8 cellular contexts compared by ENCODE assay signal in the genomic region with DNA sequence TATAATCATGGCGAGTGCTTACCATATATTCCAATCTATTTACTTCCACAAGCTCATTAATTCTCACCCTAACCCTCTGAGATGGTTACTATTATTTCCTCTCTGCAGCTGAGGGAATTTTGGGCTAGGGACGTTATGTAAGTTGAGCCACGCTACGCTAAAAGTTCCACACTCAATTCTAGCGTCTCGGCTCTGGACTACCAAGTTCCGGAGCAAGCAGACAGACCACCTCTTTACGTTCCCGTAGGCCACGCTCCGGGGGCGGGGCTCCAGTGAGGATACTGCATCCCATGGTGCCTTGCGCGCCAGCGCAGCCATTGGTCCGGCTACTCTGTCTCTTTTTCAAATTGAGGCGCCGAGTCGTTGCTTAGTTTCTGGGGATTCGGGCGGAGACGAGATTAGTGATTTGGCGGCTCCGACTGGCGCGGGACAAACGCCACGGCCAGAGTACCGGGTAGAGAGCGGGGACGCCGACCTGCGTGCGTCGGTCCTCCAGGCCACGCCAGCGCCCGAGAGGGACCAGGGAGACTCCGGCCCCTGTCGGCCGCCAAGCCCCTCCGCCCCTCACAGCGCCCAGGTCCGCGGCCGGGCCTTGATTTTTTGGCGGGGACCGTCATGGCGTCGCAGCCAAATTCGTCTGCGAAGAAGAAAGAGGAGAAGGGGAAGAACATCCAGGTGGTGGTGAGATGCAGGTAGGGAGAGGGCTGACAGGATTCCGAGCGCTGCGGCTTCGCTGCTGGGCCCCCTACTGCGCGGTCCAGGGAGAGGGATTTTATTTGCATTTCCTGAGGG. TPM values are rescaled to one million over a fixed set of nuclear protein-coding genes. Genes with fewer than 3 reads are reported as not detected.
DNase-seq lines count a peak whose midpoint lies in the region; ATAC-seq, FAIRE-seq and TF ChIP-seq lines count a peak whose summit lies in the region.

A gene (plus strand): TSS at position 370 of the 792 bp plus-strand sequence. CDS start 246 bp downstream, at position 616.

- TF ChIP-seq CTCF in Calu3 (IDR thresholded peaks at IDR 0.05; ENCODE audit: unreplicated experiment) (no peak), OCI-LY3 (IDR thresholded peaks at IDR 0.05; ENCODE audit: low read depth, low read length) (no peak), endothelial cell of umbilical vein (IDR thresholded peaks at IDR 0.05; ENCODE audit: extremely low read depth in 1 of 2, insufficient read depth in 1 of 2, low read depth in 1 of 2, low read length in 2 of 2) (no peak)

- DNase-seq in Calu3 (peak; percentile 94), HuH-7 (ENCODE audit: low spot score) (peak; percentile 81), endothelial cell of umbilical vein (ENCODE audit: low read depth, low spot score) (peak; percentile 98), midbrain (lab: John Stamatoyannopoulos, UW) (peak; percentile 97)
- peak; percentile 97 for DNase-seq in activated CD8-positive, alpha-beta memory T cell treated with anti-CD3 and anti-CD28 coated beads, Interleukin-2, amount 50 U/mL, for 48 hours
- peak; percentile 91 to 94 for DNase-seq in stimulated activated CD8-positive, alpha-beta memory T cell treated with anti-CD3 and anti-CD28 coated beads, Interleukin-2, amount 100 ng/mL, for 1 hour (ENCODE audit: low read depth in 2 of 2)

- peak within 1 kb of the TSS; percentile 97 for H3K4me3 Mint-ChIP-seq in Calu3 (ENCODE audit: low read depth, unreplicated experiment)

- peak within 1 kb of the TSS; percentile 97 for H3K4me3 ChIP-seq in OCI-LY3 (ENCODE audit: low read length)
- H3K4me3 ChIP-seq in endothelial cell of umbilical vein (replicated peaks in 1 of 3; ENCODE audit: insufficient read depth in 1 of 3, low read depth in 1 of 3, low read length in 3 of 3) = peak within 1 kb of the TSS; percentile 75 to 95 (median 93)

- H3K27ac Mint-ChIP-seq in Calu3 (ENCODE audit: unreplicated experiment) = peak within 1 kb of the TSS; percentile 100

- H4K20me1 ChIP-seq in OCI-LY3 (ENCODE audit: insufficient read depth, low read length) (peaks cover 31% of the 10 kb centered on the region), endothelial cell of umbilical vein (replicated peaks; ENCODE audit: control insufficient read depth, extremely low read depth, insufficient read depth, low read length) (no peaks in the 10 kb centered on the region)

- peaks cover 51% of the 10 kb centered on the region for H3K79me2 ChIP-seq in OCI-LY3 (ENCODE audit: low read length)
- H3K79me2 ChIP-seq in endothelial cell of umbilical vein (ENCODE audit: control insufficient read depth, insufficient read depth, low read length) = peaks cover 50% of the 10 kb centered on the region

- no peaks in the 10 kb centered on the region for H3K9me3 ChIP-seq in OCI-LY3 (ENCODE audit: insufficient read depth, low read length)
- H3K9me3 ChIP-seq in endothelial cell of umbilical vein (replicated peaks; ENCODE audit: control insufficient read depth, insufficient read depth, low read length) = no peaks in the 10 kb centered on the region

- BruUV-seq in Calu3 (replicated peaks; lab: Mats Ljungman, UMichigan) = no TSS peak
- BruUV-seq in endothelial cell of umbilical vein (replicated peaks; lab: Mats Ljungman, UMichigan) = TSS peak; percentile 34

- H2AFZ ChIP-seq in OCI-LY3 (ENCODE audit: low read depth, low read length) (peak within 1 kb of the TSS; percentile 63), endothelial cell of umbilical vein (ENCODE audit: low read depth, low read length) (peak within 1 kb of the TSS; percentile 62)

- peak; percentile 96 for FAIRE-seq in endothelial cell of umbilical vein (lab: Jason Lieb, UNC)

- peak; percentile 71 for ATAC-seq in GM21447 (IDR thresholded peaks at IDR 0.05; ENCODE audit: unreplicated experiment)

- peaks cover 54% of the 10 kb centered on the region for H3K36me3 Mint-ChIP-seq in Calu3 (ENCODE audit: insufficient read depth, unreplicated experiment)

- peak within 1 kb of the TSS; percentile 94 for H3K4me2 ChIP-seq in OCI-LY3 (ENCODE audit: low read length)
- H3K4me2 ChIP-seq in endothelial cell of umbilical vein (ENCODE audit: insufficient read depth, low read length) = peak within 1 kb of the TSS; percentile 87

- dilution Hi-C loops in endothelial cell of umbilical vein (cut with MboI; ENCODE audit: extremely low pct_ligation_motif_present, low sequenced_read_pairs) = no loop called here

- peak within 1 kb of the TSS; percentile 98 for H3K9ac ChIP-seq in OCI-LY3 (ENCODE audit: low read length)
- peak within 1 kb of the TSS; percentile 85 for H3K9ac ChIP-seq in endothelial cell of umbilical vein (replicated peaks; ENCODE audit: extremely low read depth, insufficient read depth, low read length)

- H3K9me3 Mint-ChIP-seq in Calu3 (ENCODE audit: low read depth, unreplicated experiment) = no peaks in the 10 kb centered on the region

- H3K36me3 ChIP-seq in OCI-LY3 (replicated peaks; ENCODE audit: low read depth, low read length) (peaks cover 7% of the 10 kb centered on the region), endothelial cell of umbilical vein (ENCODE audit: control insufficient read depth in 2 of 2, extremely low read depth in 1 of 2, insufficient read depth in 2 of 2, low read length in 2 of 2) (no peaks in the 10 kb centered on the region)

- H3K4me1 Mint-ChIP-seq in Calu3 (ENCODE audit: low read depth, unreplicated experiment) = peaks cover 32% of the 10 kb centered on the region

- intact Hi-C loops in Calu3 (cut with micrococcal nuclease; ENCODE audit: unreplicated experiment) (no loop called here), endothelial cell of umbilical vein (cut with micrococcal nuclease) (loop anchor here (2.0 to 5.0 kb wide), 5 partner anchors 48 to 284 kb away; no protein-coding TSS in a partner anchor)

- POLR2A ChIA-PET in endothelial cell of umbilical vein (lab: Charles Lee) = interaction anchor here (1.3 kb wide), 1 partner anchor 21 kb away, joined by 3 read pairs; no protein-coding TSS in a partner anchor

- peaks cover 28% of the 10 kb centered on the region for H3K4me1 ChIP-seq in OCI-LY3 (ENCODE audit: low read length)
- peaks cover 33% of the 10 kb centered on the region for H3K4me1 ChIP-seq in endothelial cell of umbilical vein (ENCODE audit: control insufficient read depth, extremely low read depth, insufficient read depth, low read length)

- no peaks in the 10 kb centered on the region for H3K9me1 ChIP-seq in endothelial cell of umbilical vein (replicated peaks; ENCODE audit: control insufficient read depth, extremely low read depth, insufficient read depth, low read length)

- H3K27me3 Mint-ChIP-seq in Calu3 (ENCODE audit: unreplicated experiment) = no peaks in the 10 kb centered on the region

- peak; percentile 96 for TF ChIP-seq POLR2A in endothelial cell of umbilical vein (IDR thresholded peaks at IDR 0.05; ENCODE audit: low read depth, low read length)

- H3K27ac ChIP-seq in OCI-LY3 (ENCODE audit: low read length) = peak within 1 kb of the TSS; percentile 95
- H3K27ac ChIP-seq in endothelial cell of umbilical vein (ENCODE audit: insufficient read depth, low read depth, low read length) = peak within 1 kb of the TSS; percentile 83

- CTCF ChIA-PET in Calu3 (lab: Charles Lee) = no interaction called here
- CTCF ChIA-PET in endothelial cell of umbilical vein (lab: Charles Lee) = interaction anchor here (0.6 to 1.1 kb wide), 2 partner anchors 18 to 531 kb away, joined by 4 read pairs; no protein-coding TSS in a partner anchor

- no peaks in the 10 kb centered on the region for H3K27me3 ChIP-seq in OCI-LY3 (ENCODE audit: low read depth, low read length)
- H3K27me3 ChIP-seq in endothelial cell of umbilical vein (ENCODE audit: control insufficient read depth in 2 of 2, insufficient read depth in 2 of 2, low read length in 2 of 2) = no peaks in the 10 kb centered on the region

TF ChIP-seq in endothelial cell of umbilical vein, 7 proteins besides CTCF, POLR2A, EP300 and RAD21:
- TF ChIP-seq EZH2 (IDR thresholded peaks at IDR 0.05; ENCODE audit: borderline replicate concordance, low read depth, low read length, severe bottlenecking) (no peak), JUN (IDR thresholded peaks at IDR 0.05; ENCODE audit: borderline replicate concordance, insufficient read depth, insufficient read length, low read depth) (no peak), POLR2AphosphoS5 (IDR thresholded peaks at IDR 0.05; ENCODE audit: insufficient read depth, low read depth, low read length) (peak; percentile 91)
- TF ChIP-seq, protein P1, sequence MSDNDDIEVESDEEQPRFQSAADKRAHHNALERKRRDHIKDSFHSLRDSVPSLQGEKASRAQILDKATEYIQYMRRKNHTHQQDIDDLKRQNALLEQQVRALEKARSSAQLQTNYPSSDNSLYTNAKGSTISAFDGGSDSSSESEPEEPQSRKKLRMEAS (IDR thresholded peaks at IDR 0.05; ENCODE audit: insufficient read depth, insufficient read length) = peak; percentile 48

RNA-seq across cellular contexts. Expression of the gene that starts here (rescaled TPM):
- 33.1 and 37.4 TPM in 2 replicates for total RNA-seq in Calu3 (2022)
- total RNA-seq in endothelial cell of umbilical vein = 42.6 and 42.8 TPM in 2 replicates
- polyA plus RNA-seq in endothelial cell of umbilical vein = 4.7 and 7.3 TPM in 2 replicates
- polyA plus RNA-seq in endothelial cell of umbilical vein (2011; cell fraction: cytosol; rRNA removed) = 12.5 and 14.2 TPM in 2 replicates
- 10.1 and 16.2 TPM in 2 replicates for polyA plus RNA-seq in endothelial cell of umbilical vein (2011; cell fraction: nucleus; rRNA removed)
- polyA plus RNA-seq in endothelial cell of umbilical vein (2012) = 13.1 and 34.0 TPM in 2 replicates
- polyA minus RNA-seq in endothelial cell of umbilical vein = 6.8 and 9.2 TPM in 2 replicates
- polyA minus RNA-seq in endothelial cell of umbilical vein (2011; cell fraction: cytosol; rRNA and poly(A)+ RNA removed) = 28.1 TPM
- 6.9 and 13.5 TPM in 2 replicates for polyA minus RNA-seq in endothelial cell of umbilical vein (2011; cell fraction: nucleus; rRNA and poly(A)+ RNA removed)

Comparison
In these comparisons a context has a peak if more than half of its experiments do, and no peak if none do; other contexts are left out.
1. Peak in every context shown above with its lines: DNase-seq, ATAC-seq, H3K4me3 ChIP-seq and H3K27ac ChIP-seq.